In genomic region chr5:26903469-26903868, GRCh38 we compare ENCODE assay signal across 20 cellular contexts.
"Had no signal": no experiment of that assay in that cellular context is flagged by ENCODE, and none has a peak within 500 bp of the region (broad histone marks: within the 10 kb centered on the region; RNA-seq: fewer than 3 reads in every experiment).

No MANE protein-coding gene starts in this region.

- H3K4me2 ChIP-seq: SK-N-SH had no signal

- H3K4me3 ChIP-seq: MG63 had no signal

- H3K9ac ChIP-seq: SK-N-SH had no signal

- H3K36me3 ChIP-seq: MG63 had no signal

- H3K27me3 ChIP-seq: MG63 had no signal

- H3K9me3 ChIP-seq: MG63, SK-N-SH had no signal

- H3K27ac ChIP-seq: HL-60, RWPE1 had no signal

- DNase-seq: KBM-7, MG63, NCI-H1092, NCI-H1105 treated with DMSO at 0.1 percent for 48 hours, NCI-H1417 treated with DMSO at 0.1 percent for 48 hours, NCI-H146, NCI-H1694 treated with DMSO at 0.1 percent for 48 hours, NCI-H1930, NCI-H2081 treated with DMSO at 0.1 percent for 48 hours, NCI-H2227 treated with DMSO at 0.1 percent for 48 hours, NCI-H524, NCI-H526 treated with DMSO at 0.1 percent for 48 hours, NCI-H748 treated with DMSO at 0.1 percent for 48 hours, SHP77, SK-N-SH, T-helper 1 cell, T-helper 17 cell had no signal

- H3K9me2 ChIP-seq: SK-N-SH had no signal

- ATAC-seq: Panc1, T-helper 17 cell had no signal
